ENCODE assay signal across 19 cellular contexts in genomic region chr11:70445605-70446004, GRCh38.
"Had no signal": no experiment of that assay in that cellular context is flagged by ENCODE, and none has a peak within 500 bp of the region (broad histone marks: within the 10 kb centered on the region; RNA-seq: fewer than 3 reads in every experiment).

No MANE protein-coding gene starts in this region.

- H3K4me3 ChIP-seq: ascending aorta, MG63, PC-9 had no signal

- H3K36me3 ChIP-seq: ascending aorta had no signal

- H3K27me3 ChIP-seq: ascending aorta, MG63 had no signal

- H3K27ac ChIP-seq: ascending aorta, PC-9 had no signal

- DNase-seq: activated B cell treated with CpG ODN at 0.5 μM for 24 hours; activated CD4-positive, alpha-beta memory T cell treated with anti-CD3 and anti-CD28 coated beads for 36 hours; activated CD4-positive, alpha-beta T cell treated with anti-CD3 and anti-CD28 coated beads, Interleukin-2, amount 10 ng/mL, durations not matched to agents 7 days and 5 days; activated CD8-positive, alpha-beta memory T cell treated with anti-CD3 and anti-CD28 coated beads for 24 hours; activated T-cell treated with anti-CD3 and anti-CD28 coated beads, Interleukin-2, amount 50 U/mL, for 48 hours; amniotic stem cell; MG63; NCI-H1105; NCI-H1436; NCI-H1694 treated with DMSO at 0.1 percent for 48 hours; NCI-H2029 treated with DMSO at 0.1 percent for 48 hours; NCI-H446; NCI-H524; PC-9; SHP77 treated with DMSO at 0.1 percent for 48 hours had no signal

- H3K27ac Mint-ChIP-seq: activated B cell treated with CpG ODN at 0.5 μM for 24 hours; activated CD4-positive, alpha-beta memory T cell treated with anti-CD3 and anti-CD28 coated beads for 36 hours; activated CD4-positive, alpha-beta T cell treated with anti-CD3 and anti-CD28 coated beads, Interleukin-2, amount 10 ng/mL, durations not matched to agents 7 days and 5 days; activated naive CD4-positive, alpha-beta T cell treated with anti-CD3 and anti-CD28 coated beads, Interleukin-2, amount 50 U/mL, for 24 hours; brain; T-helper 1 cell treated with Interleukin-12 subunit alpha and Interleukin-12 subunit beta and Interleukin-4 antibody, amounts not matched to agents 30 μg/mL and 1 μg/mL, for 36 hours had no signal

- H3K4me3 Mint-ChIP-seq: activated B cell treated with CpG ODN at 0.5 μM for 24 hours; activated CD4-positive, alpha-beta memory T cell treated with anti-CD3 and anti-CD28 coated beads for 36 hours; activated CD4-positive, alpha-beta T cell treated with anti-CD3 and anti-CD28 coated beads, Interleukin-2, amount 10 ng/mL, durations not matched to agents 7 days and 5 days; activated naive CD4-positive, alpha-beta T cell treated with anti-CD3 and anti-CD28 coated beads, Interleukin-2, amount 50 U/mL, for 24 hours; brain; T-helper 1 cell treated with Interleukin-12 subunit alpha and Interleukin-12 subunit beta and Interleukin-4 antibody, amounts not matched to agents 30 μg/mL and 1 μg/mL, for 36 hours had no signal

- H3K4me1 ChIP-seq: ascending aorta had no signal

- H3K4me1 Mint-ChIP-seq: activated B cell treated with CpG ODN at 0.5 μM for 24 hours; activated CD4-positive, alpha-beta T cell treated with anti-CD3 and anti-CD28 coated beads, Interleukin-2, amount 10 ng/mL, durations not matched to agents 7 days and 5 days; activated naive CD4-positive, alpha-beta T cell treated with anti-CD3 and anti-CD28 coated beads, Interleukin-2, amount 50 U/mL, for 24 hours had no signal
